Comparison of ENCODE assay signal across 17 cellular contexts in the genomic region with DNA sequence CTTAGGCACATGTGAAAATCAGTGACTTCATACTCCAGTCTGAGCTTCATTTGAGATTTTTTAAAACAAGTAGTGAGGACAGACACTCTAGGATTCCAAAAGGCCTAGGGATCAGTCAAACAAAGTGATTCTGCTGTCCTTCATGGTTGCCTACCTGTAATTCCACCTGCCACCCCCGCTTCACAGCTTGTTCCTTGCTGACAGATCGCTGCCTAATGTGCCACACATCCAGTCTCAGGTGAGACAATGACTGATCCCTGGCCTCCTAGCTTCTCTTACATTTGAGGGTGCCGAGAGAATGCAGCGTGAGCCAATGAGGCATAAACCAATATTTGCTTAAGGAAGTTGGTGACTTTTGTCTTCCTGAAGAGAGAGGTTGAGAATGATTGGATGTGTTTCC.
DNase-seq lines count a peak whose midpoint lies in the region; ATAC-seq and TF ChIP-seq lines count a peak whose summit lies in the region.
"Had no signal": no experiment of that assay in that cellular context is flagged by ENCODE, and none has a peak within 500 bp of the region (broad histone marks: within the 10 kb centered on the region; RNA-seq: fewer than 3 reads in every experiment).

No MANE protein-coding gene starts in this region.

- TF ChIP-seq EP300 in gastroesophageal sphincter (IDR thresholded peaks at IDR 0.05): no peak

- TF ChIP-seq CTCF in gastroesophageal sphincter (IDR thresholded peaks at IDR 0.05): no peak

- ATAC-seq in gastroesophageal sphincter: no peak
- ATAC-seq in HG03196 (IDR thresholded peaks at IDR 0.05; ENCODE audit: unreplicated experiment): no peak
- ATAC-seq: A549, HCT116 had no signal

- no peaks in the 10 kb centered on the region for H3K27me3 ChIP-seq in gastroesophageal sphincter
- H3K27me3 ChIP-seq: BLaER1 had no signal

- H3K4me1 ChIP-seq in gastroesophageal sphincter: no peaks in the 10 kb centered on the region
- H3K4me1 ChIP-seq: A549, BLaER1 had no signal

- H3K36me3 ChIP-seq in gastroesophageal sphincter: no peaks in the 10 kb centered on the region
- H3K36me3 ChIP-seq: BLaER1 had no signal

- TF ChIP-seq POLR2A in gastroesophageal sphincter (IDR thresholded peaks at IDR 0.05): no peak

- H3K4me3 ChIP-seq in gastroesophageal sphincter: no peak overlapping the region
- H3K4me3 ChIP-seq: A549, BLaER1 had no signal

- H3K27ac ChIP-seq in gastroesophageal sphincter: no peak overlapping the region
- H3K27ac ChIP-seq: A549, BLaER1 had no signal

- H3K9me3 ChIP-seq in gastroesophageal sphincter: no peaks in the 10 kb centered on the region
- H3K9me3 ChIP-seq: A549, BLaER1 had no signal

- DNase-seq in DMS53 (lab: John Stamatoyannopoulos, UW) (peak; percentile 48), DMS53 treated with DMSO at 0.1 percent for 48 hours (lab: John Stamatoyannopoulos, UW; ENCODE audit: unreplicated experiment) (peak; percentile 3), NCI-H69 (lab: John Stamatoyannopoulos, UW) (peak; percentile 28), kidney tubule cell (ENCODE audit: low spot score) (peak; percentile 1), RKO (ENCODE audit: low spot score) (no peak)
- DNase-seq: CD4-positive, alpha-beta memory T cell; DMS79; GF-D8; GOT3; H7; HFFc6; KG1 had no signal

- 88% methylated on average over 2 of the region's 4 CpGs; no CpG with 5 or more reads in 1 of the 2 donors for WGBS in gastroesophageal sphincter (ENCODE audit: low coverage in 1 of 2), 2 donors
